In the genomic region with DNA sequence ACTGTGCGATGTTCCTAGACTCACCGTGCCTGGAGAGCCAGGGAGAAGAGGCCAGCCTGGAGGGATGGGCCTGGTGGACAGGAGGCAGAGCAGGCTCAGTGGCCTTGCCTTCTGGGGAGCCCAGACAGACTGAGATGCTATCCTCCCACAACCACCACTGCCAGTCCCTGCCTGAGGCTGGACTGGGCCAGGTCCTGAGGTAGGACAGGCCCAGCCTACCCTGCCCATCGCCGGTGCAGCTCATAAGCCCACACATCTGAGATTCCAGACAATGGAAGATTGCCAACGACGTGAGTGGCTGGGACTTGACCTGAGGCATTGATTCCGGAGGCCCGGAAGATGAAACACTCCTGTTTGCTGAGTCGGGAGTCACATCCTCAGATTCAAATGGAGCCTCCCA, we compare ENCODE assay signal across 20 cellular contexts. TPM values are rescaled to one million over a fixed set of nuclear protein-coding genes. Genes with fewer than 3 reads are reported as not detected.
DNase-seq lines count a peak whose midpoint lies in the region; ATAC-seq, FAIRE-seq and TF ChIP-seq lines count a peak whose summit lies in the region.
"Had no signal": no experiment of that assay in that cellular context is flagged by ENCODE, and none has a peak within 500 bp of the region (broad histone marks: within the 10 kb centered on the region; RNA-seq: fewer than 3 reads in every experiment).

No MANE protein-coding gene starts in this region.

- FAIRE-seq in kidney (lab: Jason Lieb, UNC), result no peak
- FAIRE-seq: A204.1, D721Med, G401.6, GM12892, HepG2 had no signal

- no peak overlapping the region for H3K9ac ChIP-seq in kidney (ENCODE audit: low read length in 2 of 2)

- H3K36me3 ChIP-seq in kidney (ENCODE audit: control insufficient read depth in 1 of 2, insufficient read depth in 2 of 2, low read length in 2 of 2), result no peaks in the 10 kb centered on the region

- TF ChIP-seq CTCF in GM10248 (IDR thresholded peaks at IDR 0.05; ENCODE audit: control extremely low read depth, extremely low read depth, low read depth, missing control alignments), result no peak
- TF ChIP-seq CTCF in epithelial cell of esophagus (IDR thresholded peaks at IDR 0.05; ENCODE audit: insufficient read depth, low read depth, low read length, missing control alignments), result no peak
- TF ChIP-seq CTCF in kidney (IDR thresholded peaks at IDR 0.05; ENCODE audit: borderline replicate concordance, extremely low read depth, insufficient read depth), result no peak

- CTCF ChIA-PET in GM10248 (lab: Yijun Ruan, JAX), result interaction anchor here (1.2 kb wide), 1 partner anchor 11 kb away, joined by 4 read pairs; no protein-coding TSS in a partner anchor

- no peak overlapping the region for H3K4me3 ChIP-seq in epithelial cell of esophagus (ENCODE audit: low read length)
- H3K4me3 ChIP-seq in kidney (ENCODE audit: low read length in 2 of 2), result no peak overlapping the region

- H3K27ac ChIP-seq in kidney (ENCODE audit: low read depth in 2 of 2, low read length in 2 of 2), result no peak overlapping the region
- H3K27ac ChIP-seq: C4-2B had no signal

- POLR2A ChIA-PET in GM10248 (lab: Yijun Ruan, JAX), result no interaction called here

- peak; percentile 8 for DNase-seq in AG20443 (ENCODE audit: low spot score)
- peak; percentile 5 for DNase-seq in GM10248 (ENCODE audit: extremely low spot score)
- peak; percentile 17 for DNase-seq in epithelial cell of esophagus (ENCODE audit: low read depth)
- peak; percentile 34 for DNase-seq in sciatic nerve (ENCODE audit: low spot score)
- DNase-seq in activated CD8-positive, alpha-beta memory T cell treated with anti-CD3 and anti-CD28 coated beads, Interleukin-2, amount 50 U/mL, for 4 hours, result no peak
- DNase-seq in retina, result no peak
- no peak for DNase-seq in kidney
- DNase-seq: ACHN; AML-193; Caco-2; CD4-positive, alpha-beta T cell; GOT3; H9 had no signal

- no peaks in the 10 kb centered on the region for H3K9me3 ChIP-seq in kidney (ENCODE audit: control insufficient read depth in 1 of 2, low read length in 2 of 2)
- H3K9me3 ChIP-seq: Caco-2 had no signal

- H3K4me1 ChIP-seq in kidney (ENCODE audit: control insufficient read depth in 1 of 2, insufficient read depth in 1 of 2, low read depth in 1 of 2, low read length in 2 of 2), result peaks cover 0 to 4% of the 10 kb centered on the region in 2 donors
- H3K4me1 ChIP-seq: Caco-2 had no signal

- intact Hi-C loops in sciatic nerve (cut with DNase I) (no loop called here), kidney (cut with DNase I) (no loop called here)

- no peak for ATAC-seq in sciatic nerve
- ATAC-seq: HepG2 had no signal

RNA-seq across cellular contexts. Expression of a gene that starts 5.8 kb away (rescaled TPM):
- total RNA-seq in sciatic nerve (3.2 TPM), kidney (0.47 TPM)
- polyA plus RNA-seq in kidney (ENCODE audit: insufficient read depth, low read depth, low replicate concordance), result not detected
- total RNA-seq: Caco-2; CD4-positive, alpha-beta T cell; H9; HepG2 had no signal
- polyA plus RNA-seq: BJ, HepG2 had no signal

RNA-seq across cellular contexts. Expression of a gene that starts 21.9 kb away (rescaled TPM):
- total RNA-seq in sciatic nerve, result not detected
- not detected for total RNA-seq in kidney
- not detected for polyA plus RNA-seq in kidney (ENCODE audit: insufficient read depth, low read depth, low replicate concordance)
- total RNA-seq: Caco-2; CD4-positive, alpha-beta T cell; H9; HepG2 had no signal
- polyA plus RNA-seq: BJ, HepG2 had no signal

Comparison
In these comparisons a context has a peak if more than half of its experiments do, and no peak if none do; other contexts are left out.
1. DNase-seq: peak in AG20443 (single experiment), GM10248 (single experiment), epithelial cell of esophagus (single experiment) and sciatic nerve (single experiment); none in activated CD8-positive, alpha-beta memory T cell treated with anti-CD3 and anti-CD28 coated beads, Interleukin-2, amount 50 U/mL, for 4 hours (single experiment), retina (single experiment) and kidney (single experiment).